ENCODE assay signal across 8 cellular contexts in genomic region chr4:170089743-170090666, GRCh38. TPM values are rescaled to one million over a fixed set of nuclear protein-coding genes. Genes with fewer than 3 reads are reported as not detected.
DNase-seq lines count a peak whose midpoint lies in the region; ATAC-seq, FAIRE-seq and TF ChIP-seq lines count a peak whose summit lies in the region.

Gene AADAT (minus strand): TSS chr4:170089956. CDS start chr4:170089690, 266 bp downstream.

- BruUV-seq in GM12878 (replicated peaks; lab: Mats Ljungman, UMichigan): no TSS peak

- peaks cover 7% of the 10 kb centered on the region for H3K4me1 Mint-ChIP-seq in CD8-positive, alpha-beta T cell (ENCODE audit: low read depth)
- peaks cover 24% of the 10 kb centered on the region for H3K4me1 Mint-ChIP-seq in progenitor cell of endocrine pancreas (ENCODE audit: low read depth)

- FAIRE-seq in GM12878 (lab: Jason Lieb, UNC): no peak

- no peak within 1 kb of the TSS for H3K9ac ChIP-seq in GM12878 (ENCODE audit: control insufficient read depth, insufficient read depth, low read length)

- H3K4me1 ChIP-seq in CD8-positive, alpha-beta T cell (ENCODE audit: insufficient read depth, low read length): no peaks in the 10 kb centered on the region
- no peaks in the 10 kb centered on the region for H3K4me1 ChIP-seq in GM12878 (ENCODE audit: control insufficient read depth, insufficient read depth, low read length)

- peak within 1 kb of the TSS; percentile 45 for H3K4me3 Mint-ChIP-seq in CD8-positive, alpha-beta T cell
- H3K4me3 Mint-ChIP-seq in progenitor cell of endocrine pancreas (ENCODE audit: low read depth): peak within 1 kb of the TSS; percentile 84

- RAD21 ChIA-PET in GM12878 (lab: Charles Lee; ENCODE audit: unreplicated experiment): no interaction called here

- H3K27ac ChIP-seq in CD8-positive, alpha-beta T cell (ENCODE audit: low read depth, low read length): no peak within 1 kb of the TSS
- H3K27ac ChIP-seq in GM12878 (ENCODE audit: control insufficient read depth, insufficient read depth): no peak within 1 kb of the TSS

- no peaks in the 10 kb centered on the region for H3K36me3 Mint-ChIP-seq in CD8-positive, alpha-beta T cell
- peaks cover 13% of the 10 kb centered on the region for H3K36me3 Mint-ChIP-seq in progenitor cell of endocrine pancreas (ENCODE audit: insufficient read depth)

- intact Hi-C loops in CD8-positive, alpha-beta T cell (cut with DNase I, micrococcal nuclease): no loop called here
- intact Hi-C loops in GM12878 (cut with micrococcal nuclease; ENCODE audit: unreplicated experiment): no loop called here

- H3K27me3 Mint-ChIP-seq in CD8-positive, alpha-beta T cell (ENCODE audit: low read depth): peaks cover 37% of the 10 kb centered on the region
- H3K27me3 Mint-ChIP-seq in progenitor cell of endocrine pancreas: no peaks in the 10 kb centered on the region

- no peak for TF ChIP-seq CTCF in CD8-positive, alpha-beta T cell (IDR thresholded peaks at IDR 0.05)
- TF ChIP-seq CTCF in GM12878 (IDR thresholded peaks at IDR 0.05 in 2 of 3, conservative IDR thresholded peaks at IDR 0.05 in 1 of 3; ENCODE audit: control insufficient read depth in 2 of 3, extremely low read depth in 1 of 3, insufficient read depth in 1 of 3, low read depth in 3 of 3, low read length in 3 of 3): peak; percentile 7 to 48 (median 44); a peak in 4 of 6 replicates
- peak; percentile 74 for TF ChIP-seq CTCF in progenitor cell of endocrine pancreas (IDR thresholded peaks at IDR 0.05; ENCODE audit: unreplicated experiment)

- no peak within 1 kb of the TSS for H3K4me2 ChIP-seq in GM12878 (ENCODE audit: control insufficient read depth, insufficient read depth)

- no peaks in the 10 kb centered on the region for H3K79me2 ChIP-seq in GM12878 (ENCODE audit: control insufficient read depth, insufficient read depth, low read length)

- 0 out of 2 replicates have a peak, but pooled peaks have one; percentile 15 for TF ChIP-seq RAD21 in GM12878 (IDR thresholded peaks at IDR 0.05; ENCODE audit: insufficient read depth, low read depth, low read length)

- POLR2A ChIA-PET in CD8-positive, alpha-beta T cell (lab: Charles Lee): no interaction called here
- POLR2A ChIA-PET in GM12878 (lab: Charles Lee): no interaction called here

- no peaks in the 10 kb centered on the region for H3K9me3 ChIP-seq in CD8-positive, alpha-beta T cell (ENCODE audit: low read length)
- no peaks in the 10 kb centered on the region; the same call in 2 of the 3 replicates for H3K9me3 ChIP-seq in GM12878 (replicated peaks; ENCODE audit: control insufficient read depth, insufficient read depth, low read length)

- no peak within 1 kb of the TSS; the same call in none of the 2 replicates for H2AFZ ChIP-seq in GM12878 (ENCODE audit: control insufficient read depth, low read depth, low read length)

- no peaks in the 10 kb centered on the region for H3K36me3 ChIP-seq in CD8-positive, alpha-beta T cell (ENCODE audit: insufficient read depth, low read length)
- H3K36me3 ChIP-seq in GM12878 (ENCODE audit: control insufficient read depth in 2 of 2, insufficient read depth in 2 of 2, low read length in 1 of 2): no peaks in the 10 kb centered on the region

- WGBS in GM12878 (ENCODE audit: insufficient coverage, insufficient replicate concordance, low lambda C conversion rate, missing lambda C conversion rate): 18% methylated on average over 62 of the region's 88 CpGs

- TF ChIP-seq EP300 in GM12878 (IDR thresholded peaks at IDR 0.05; ENCODE audit: borderline replicate concordance in 1 of 2, control insufficient read depth in 1 of 2, low read depth in 2 of 2, low read length in 2 of 2): no peak

- no peak within 1 kb of the TSS for H3K27ac Mint-ChIP-seq in CD8-positive, alpha-beta T cell
- peak within 1 kb of the TSS; percentile 95 for H3K27ac Mint-ChIP-seq in progenitor cell of endocrine pancreas

- no peak for TF ChIP-seq POLR2A in GM12878 (IDR thresholded peaks at IDR 0.05; ENCODE audit: low read depth, low read length)

- H3K4me3 ChIP-seq in CD8-positive, alpha-beta T cell (ENCODE audit: low read depth, low read length): no peak within 1 kb of the TSS
- H3K4me3 ChIP-seq in GM12878: peak within 1 kb of the TSS; percentile 41; the same call in 1 of the 2 replicates

- SMC1A ChIA-PET in GM12878 (lab: Charles Lee; ENCODE audit: uncharacterized antibody, unreplicated experiment): no interaction called here

- CTCF ChIA-PET in CD8-positive, alpha-beta T cell (lab: Charles Lee): no interaction called here
- CTCF ChIA-PET in GM12878 (lab: Yijun Ruan, JAX): no interaction called here

- ATAC-seq in CD8-positive, alpha-beta T cell: no peak
- ATAC-seq in GM18909 (IDR thresholded peaks at IDR 0.05; ENCODE audit: poor library complexity, unreplicated experiment) (peak; percentile 87), HG03432 (IDR thresholded peaks at IDR 0.05; ENCODE audit: unreplicated experiment) (peak; percentile 80), GM12878 (peak; percentile 93), HG03520 (IDR thresholded peaks at IDR 0.05; ENCODE audit: unreplicated experiment) (no peak)

- H3K9me3 Mint-ChIP-seq in CD8-positive, alpha-beta T cell: no peaks in the 10 kb centered on the region
- no peaks in the 10 kb centered on the region for H3K9me3 Mint-ChIP-seq in progenitor cell of endocrine pancreas (ENCODE audit: low read depth)

- in situ Hi-C loops in GM12878 (cut with MboI): no loop called here

- DNase-seq in CD8-positive, alpha-beta T cell: no peak
- DNase-seq in NCI-H82 (lab: John Stamatoyannopoulos, UW): peak; percentile 91
- no peak for DNase-seq in GM12878 (ENCODE audit: low read depth, low spot score)
- DNase-seq in hippocampal formation (lab: John Stamatoyannopoulos, UW): peak; percentile 76 to 81
- DNase-seq in progenitor cell of endocrine pancreas (ENCODE audit: low spot score, unreplicated experiment): peak; percentile 81

- no peaks in the 10 kb centered on the region for H4K20me1 ChIP-seq in GM12878 (ENCODE audit: control insufficient read depth, insufficient read depth)

- H3K27me3 ChIP-seq in CD8-positive, alpha-beta T cell (ENCODE audit: insufficient read depth, low read length): peaks cover 11% of the 10 kb centered on the region
- peaks cover 3 to 5% of the 10 kb centered on the region in 2 experiments; a peak in 2 of 4 replicates for H3K27me3 ChIP-seq in GM12878 (replicated peaks in 1 of 2; ENCODE audit: control insufficient read depth in 2 of 2, insufficient read depth in 2 of 2, low read length in 1 of 2)

TF ChIP-seq in GM12878, 131 proteins besides CTCF, POLR2A, EP300 and RAD21:
- peak; percentile 11; the same call in 1 of the 2 replicates for TF ChIP-seq SMC3 (IDR thresholded peaks at IDR 0.05; ENCODE audit: borderline replicate concordance, low read length)
- peak; percentile 83 for TF ChIP-seq HDAC6 (IDR thresholded peaks at IDR 0.05; ENCODE audit: unreplicated experiment)
- no peak for TF ChIP-seq NFXL1 (IDR thresholded peaks at IDR 0.05; ENCODE audit: borderline replicate concordance)
- 0 out of 2 replicates have a peak, but pooled peaks have one; percentile 30 for TF ChIP-seq NR2F1 (conservative IDR thresholded peaks at IDR 0.05)
- TF ChIP-seq ELK1 (IDR thresholded peaks at IDR 0.05; ENCODE audit: low read depth, low read length): peak; percentile 62; the same call in 1 of the 2 replicates

RNA-seq across cellular contexts. Expression of gene AADAT, which starts in this region (rescaled TPM):
- not detected for total RNA-seq in CD8-positive, alpha-beta T cell
- not detected in 2 replicates for total RNA-seq in GM12878 (2013; cell fraction: nucleolus; rRNA removed)
- total RNA-seq in GM12878 (2014; rRNA removed) (not detected in 2 replicates), GM12878 (2014; rRNA removed; fragmentation: Illumina TruSeq; extraction: Trizol) (not detected in 2 replicates), GM12878 (2021) (not detected in 2 replicates), progenitor cell of endocrine pancreas (33.1 and 34.1 TPM in 2 replicates)
- not detected for polyA plus RNA-seq in GM12878 (2011; ENCODE audit: low read depth)
- polyA plus RNA-seq in GM12878 (2011; rRNA removed) (0.16 TPM in 1 of 2 replicates, not detected in the other), GM12878 (2014; fragmentation: Illumina TruSeq; extraction: Trizol) (not detected in 2 replicates), GM12878 (2014; fragmentation: Nextera tagmentation; extraction: Ambion mirVana) (not detected), GM12878 (2014; rRNA removed) (not detected in 2 replicates), GM12878 (2016; fragmentation: Nextera tagmentation; extraction: Ambion mirVana) (not detected)
- polyA plus RNA-seq in GM12878 (2011; cell fraction: cytosol; rRNA removed): 0.03 TPM in 1 of 2 replicates, not detected in the other
- 0.07 TPM in 1 of 2 replicates, not detected in the other for polyA plus RNA-seq in GM12878 (2011; cell fraction: nucleus; rRNA removed)
- polyA plus RNA-seq in GM12878 (2012): not detected in 2 replicates
- not detected in 2 replicates for polyA minus RNA-seq in GM12878 (2011; rRNA and poly(A)+ RNA removed)
- not detected in 2 replicates for polyA minus RNA-seq in GM12878 (2011; cell fraction: cytosol; rRNA and poly(A)+ RNA removed)
- polyA minus RNA-seq in GM12878 (2011; cell fraction: nucleus; rRNA and poly(A)+ RNA removed): 0.38 TPM in 1 of 2 replicates, not detected in the other

Comparison
In these comparisons a context has a peak if more than half of its experiments do, and no peak if none do; other contexts are left out.
1. RNA of gene AADAT (total RNA-seq): 33.1 to 34.1 TPM in progenitor cell of endocrine pancreas; not detected in CD8-positive, alpha-beta T cell and not detected in GM12878; every median in the first group is over 10 times any median in the second.
2. Peak in ATAC-seq and H3K4me3 ChIP-seq in GM12878; RNA of the gene not detected or under 1 TPM.
3. ATAC-seq: peak in GM18909 (single experiment) and HG03432 (single experiment); none in CD8-positive, alpha-beta T cell (single experiment) and HG03520 (single experiment).
4. DNase-seq: peak in NCI-H82 (single experiment), hippocampal formation (2 of 2) and progenitor cell of endocrine pancreas (single experiment); none in CD8-positive, alpha-beta T cell (0 of 7) and GM12878 (single experiment).